ENCODE assay signal across 1 cellular context in genomic region chr17:80367510-80367909, GRCh38.
TF ChIP-seq lines count a peak whose summit lies in the region.

No MANE protein-coding gene starts in this region.

TF ChIP-seq in GM12878, 131 proteins besides CTCF, POLR2A, EP300 and RAD21:
- TF ChIP-seq MYB (IDR thresholded peaks at IDR 0.05; ENCODE audit: borderline replicate concordance, low read depth, low read length) (no peak), ELK1 (IDR thresholded peaks at IDR 0.05; ENCODE audit: low read depth, low read length) (no peak), SIX5 (IDR thresholded peaks at IDR 0.05; ENCODE audit: low read depth, low read length, severe bottlenecking) (no peak), MTA2 (IDR thresholded peaks at IDR 0.05; ENCODE audit: low read depth) (no peak), E2F4 (IDR thresholded peaks at IDR 0.05; ENCODE audit: low read depth, low read length) (no peak), MEF2A (IDR thresholded peaks at IDR 0.05; ENCODE audit: insufficient read depth, low read depth, low read length) (no peak), ZNF592 (IDR thresholded peaks at IDR 0.05) (no peak), E4F1 (IDR thresholded peaks at IDR 0.05; ENCODE audit: borderline replicate concordance, partially characterized antibody) (no peak), RELB (IDR thresholded peaks at IDR 0.05; ENCODE audit: low read depth) (no peak), NKRF (conservative IDR thresholded peaks at IDR 0.05) (no peak), ATF3 (IDR thresholded peaks at IDR 0.05; ENCODE audit: borderline replicate concordance, extremely low read depth, low read depth, low read length) (no peak), SUZ12 (IDR thresholded peaks at IDR 0.05; ENCODE audit: unreplicated experiment) (no peak), MTA3 (IDR thresholded peaks at IDR 0.05; ENCODE audit: borderline replicate concordance, low read length) (no peak)
